Comparison of ENCODE assay signal across 10 cellular contexts in genomic region chr13:47036291-47037008, GRCh38.
DNase-seq lines count a peak whose midpoint lies in the region; ATAC-seq and TF ChIP-seq lines count a peak whose summit lies in the region.
"Had no signal": no experiment of that assay in that cellular context is flagged by ENCODE, and none has a peak within 500 bp of the region (broad histone marks: within the 10 kb centered on the region; RNA-seq: fewer than 3 reads in every experiment).

No MANE protein-coding gene starts in this region.

- no peak for TF ChIP-seq POLR2A in vagina (IDR thresholded peaks at IDR 0.05)

- no peaks in the 10 kb centered on the region for H3K79me1 ChIP-seq in mesenchymal stem cell (replicated peaks; ENCODE audit: low read length, poor library complexity, severe bottlenecking)

- H3K4me2 ChIP-seq in mesenchymal stem cell (ENCODE audit: low read length, poor library complexity, severe bottlenecking), result no peak overlapping the region

- H2BK120ac ChIP-seq in mesenchymal stem cell (ENCODE audit: low read depth, low read length), result no peak overlapping the region

- WGBS in mesenchymal stem cell, result 88% methylated on average over 2 of the region's 5 CpGs

- H2AFZ ChIP-seq in mesenchymal stem cell (ENCODE audit: low read depth, low read length), result no peak overlapping the region

- DNase-seq in iPS-NIHi11 (ENCODE audit: low spot score) (peak; percentile 19), C1 segment of cervical spinal cord (lab: John Stamatoyannopoulos, UW) (no peak), anterior cingulate cortex (lab: John Stamatoyannopoulos, UW) (no peak), mesenchymal stem cell (no peak), vagina (ENCODE audit: extremely low spot score in 2 of 2) (no peak)
- DNase-seq: DMS 273 treated with DMSO at 0.1 percent for 48 hours, stomach had no signal

- intact Hi-C loops in vagina (cut with DNase I), result no loop called here

- no peak overlapping the region for H4K91ac ChIP-seq in mesenchymal stem cell (ENCODE audit: low read length)

- no peak overlapping the region for H2AK5ac ChIP-seq in mesenchymal stem cell (ENCODE audit: low read length, severe bottlenecking)

- H3K9me3 ChIP-seq in mesenchymal stem cell (ENCODE audit: control insufficient read depth, low read length), result no peaks in the 10 kb centered on the region
- no peaks in the 10 kb centered on the region for H3K9me3 ChIP-seq in vagina
- H3K9me3 ChIP-seq: stomach had no signal

- H3K4me3 ChIP-seq in mesenchymal stem cell (ENCODE audit: insufficient read depth in 1 of 2, low read depth in 1 of 2, low read length in 2 of 2) (no peak overlapping the region), vagina (no peak overlapping the region)
- H3K4me3 ChIP-seq: stomach had no signal

- no peak overlapping the region for H4K8ac ChIP-seq in mesenchymal stem cell (ENCODE audit: low read length)

- peak; percentile 99 for ATAC-seq in GM18519 (IDR thresholded peaks at IDR 0.05; ENCODE audit: low FRiP score, unreplicated experiment)
- ATAC-seq in GM21619 (IDR thresholded peaks at IDR 0.05; ENCODE audit: unreplicated experiment), result peak; percentile 100
- peak; percentile 99 for ATAC-seq in HG03378 (IDR thresholded peaks at IDR 0.05; ENCODE audit: unreplicated experiment)

- no peak overlapping the region for H3K18ac ChIP-seq in mesenchymal stem cell (ENCODE audit: low read depth in 1 of 2, low read length in 2 of 2)

- H3K14ac ChIP-seq in mesenchymal stem cell (ENCODE audit: low read length in 2 of 2), result no peak overlapping the region

- H2BK5ac ChIP-seq in mesenchymal stem cell (ENCODE audit: low read depth, low read length, poor library complexity, severe bottlenecking), result no peak overlapping the region

- no peak overlapping the region for H3K23ac ChIP-seq in mesenchymal stem cell (ENCODE audit: low read length in 2 of 2)

- H3K36me3 ChIP-seq in mesenchymal stem cell (ENCODE audit: control insufficient read depth in 1 of 2, insufficient read depth in 2 of 2, low read depth in 1 of 2, low read length in 2 of 2) (no peaks in the 10 kb centered on the region), vagina (no peaks in the 10 kb centered on the region)
- H3K36me3 ChIP-seq: stomach had no signal

- no peak for TF ChIP-seq CTCF in vagina (IDR thresholded peaks at IDR 0.05)

- no peak overlapping the region for H3K4ac ChIP-seq in mesenchymal stem cell (ENCODE audit: low read depth in 1 of 2, low read length in 2 of 2)

- H3K4me1 ChIP-seq in mesenchymal stem cell (ENCODE audit: control insufficient read depth, insufficient read depth, low read depth, low read length) (no peaks in the 10 kb centered on the region), vagina (no peaks in the 10 kb centered on the region)
- H3K4me1 ChIP-seq: stomach had no signal

- no peak overlapping the region for H3K9ac ChIP-seq in mesenchymal stem cell (ENCODE audit: low read length)

- no peak overlapping the region for H2BK12ac ChIP-seq in mesenchymal stem cell (ENCODE audit: low read length in 2 of 2)

- H3K27ac ChIP-seq in mesenchymal stem cell (ENCODE audit: low read length, poor library complexity, severe bottlenecking), result no peak overlapping the region
- H3K27ac ChIP-seq in vagina, result no peak overlapping the region
- H3K27ac ChIP-seq: stomach had no signal

- H2BK15ac ChIP-seq in mesenchymal stem cell (ENCODE audit: low read depth, poor library complexity, severe bottlenecking), result no peak overlapping the region

- H3K27me3 ChIP-seq in mesenchymal stem cell (ENCODE audit: control insufficient read depth in 1 of 2, insufficient read depth in 1 of 2, low read length in 2 of 2), result no peaks in the 10 kb centered on the region
- no peaks in the 10 kb centered on the region for H3K27me3 ChIP-seq in vagina
- H3K27me3 ChIP-seq: stomach had no signal
